In the genomic region with DNA sequence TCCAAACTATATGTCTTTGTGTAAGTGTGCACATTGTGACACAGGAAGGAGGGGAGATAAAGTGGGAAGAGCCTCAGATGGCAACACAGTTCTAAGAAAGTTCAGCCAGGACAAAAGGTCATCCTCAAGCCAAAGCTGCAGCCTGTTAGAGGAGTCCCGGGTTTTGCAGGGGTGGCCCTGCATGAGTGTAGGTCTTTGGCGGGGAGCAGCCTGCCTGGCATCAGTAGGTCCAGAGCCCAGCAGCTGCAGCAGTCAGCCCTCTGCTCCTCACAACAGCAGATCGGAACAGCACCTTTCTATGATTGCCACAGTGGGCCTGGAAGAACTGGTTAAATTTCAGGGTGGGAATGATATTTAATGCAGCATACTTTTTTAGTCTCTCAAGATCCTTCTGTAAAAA, we compare ENCODE assay signal across 21 cellular contexts.
"Had no signal": no experiment of that assay in that cellular context is flagged by ENCODE, and none has a peak within 500 bp of the region (broad histone marks: within the 10 kb centered on the region; RNA-seq: fewer than 3 reads in every experiment).

No MANE protein-coding gene starts in this region.

- H3K4me1 Mint-ChIP-seq: activated CD4-positive, alpha-beta T cell treated with anti-CD3 and anti-CD28 coated beads for 36 hours had no signal

- H3K27me3 Mint-ChIP-seq: activated CD4-positive, alpha-beta T cell treated with anti-CD3 and anti-CD28 coated beads for 36 hours; activated T-helper 17 cell treated with anti-CD3 and anti-CD28 coated beads, Interleukin-2, amount 50 U/mL, for 72 hours; progenitor cell of endocrine pancreas; type B pancreatic cell had no signal

- DNase-seq: activated CD4-positive, alpha-beta T cell treated with anti-CD3 and anti-CD28 coated beads for 36 hours; activated CD4-positive, CD25-positive, alpha-beta regulatory T cell; activated gamma-delta T cell treated with Interleukin-2 at 50 U/mL for 16 hours; activated naive CD4-positive, alpha-beta T cell treated with anti-CD3 and anti-CD28 coated beads, Interleukin-2, amount 50 U/mL, for 16 hours; activated T-cell treated with anti-CD3 and anti-CD28 coated beads, Interleukin-2, amount 50 U/mL, for 1 hour; amniotic stem cell; central memory CD4-positive, alpha-beta T cell; foreskin keratinocyte; kidney glomerular epithelial cell; left lung; lower lobe of right lung; ovary; small intestine; stimulated activated CD4-positive, alpha-beta T cell treated with anti-CD3 and anti-CD28 coated beads, Interleukin-2, amount 100 ng/mL, for 24 hours; stimulated activated naive CD4-positive, alpha-beta T cell; T-helper 1 cell had no signal

- H3K36me3 Mint-ChIP-seq: type B pancreatic cell had no signal

- ATAC-seq: activated CD4-positive, alpha-beta T cell treated with anti-CD3 and anti-CD28 coated beads for 36 hours; activated T-helper 17 cell treated with anti-CD3 and anti-CD28 coated beads, Interleukin-2, amount 50 U/mL, for 72 hours; foreskin keratinocyte; left lung; lower lobe of right lung had no signal

- H3K9me3 ChIP-seq: left lung, lower lobe of right lung, ovary, thoracic aorta had no signal

- H3K9me3 Mint-ChIP-seq: activated T-helper 17 cell treated with anti-CD3 and anti-CD28 coated beads, Interleukin-2, amount 50 U/mL, for 72 hours; nephron had no signal

- H3K4me3 ChIP-seq: left lung, lower lobe of right lung, ovary, thoracic aorta had no signal

- H3K27ac ChIP-seq: foreskin keratinocyte, left lung, lower lobe of right lung, ovary, thoracic aorta had no signal

- H3K27ac Mint-ChIP-seq: activated CD4-positive, alpha-beta T cell treated with anti-CD3 and anti-CD28 coated beads for 36 hours; activated T-helper 17 cell treated with anti-CD3 and anti-CD28 coated beads, Interleukin-2, amount 50 U/mL, for 72 hours; nephron; progenitor cell of endocrine pancreas; type B pancreatic cell had no signal

- H3K27me3 ChIP-seq: foreskin keratinocyte, left lung, ovary had no signal

- H3K36me3 ChIP-seq: left lung, lower lobe of right lung, ovary, thoracic aorta had no signal

- H3K4me3 Mint-ChIP-seq: activated CD4-positive, alpha-beta T cell treated with anti-CD3 and anti-CD28 coated beads for 36 hours; activated T-helper 17 cell treated with anti-CD3 and anti-CD28 coated beads, Interleukin-2, amount 50 U/mL, for 72 hours; nephron; type B pancreatic cell had no signal
